10 cellular contexts compared by ENCODE assay signal in the genomic region with DNA sequence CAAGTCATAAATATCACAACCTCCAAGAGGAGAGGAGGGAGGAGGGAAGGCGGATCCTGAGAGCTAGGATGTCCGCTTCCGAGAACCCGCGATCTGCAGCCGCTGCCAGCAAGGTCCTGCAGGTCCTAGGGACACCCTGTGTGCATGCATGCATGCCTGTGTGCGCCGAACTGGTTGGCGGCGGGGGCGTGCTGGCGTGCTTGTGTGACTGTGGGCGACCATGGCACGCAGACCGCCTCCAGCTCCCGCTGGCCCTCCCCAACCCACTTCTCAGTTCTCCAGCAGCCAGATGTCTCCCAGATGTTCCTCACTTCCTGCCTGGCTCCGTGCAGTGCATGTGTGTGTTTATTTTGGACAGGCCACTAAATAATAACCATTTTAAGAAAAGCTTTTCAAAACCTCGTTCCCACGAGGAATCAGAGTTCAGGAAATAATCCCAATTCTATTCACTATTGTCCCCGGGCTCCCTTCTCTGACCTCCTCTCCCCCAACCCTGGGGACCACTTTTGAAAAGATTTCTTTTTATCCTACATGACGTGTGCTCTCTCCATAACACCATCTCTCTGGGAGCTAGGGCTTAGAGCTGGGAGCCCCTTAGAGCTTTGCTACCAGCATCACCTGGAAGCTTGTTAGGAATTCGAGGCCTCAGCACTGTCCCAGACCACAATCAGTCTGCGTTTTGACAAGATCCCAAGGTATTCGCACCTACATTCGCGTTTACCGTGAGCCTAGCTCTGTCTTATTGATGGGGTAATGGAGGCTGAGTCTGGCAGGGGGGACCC. TPM values are rescaled to one million over a fixed set of nuclear protein-coding genes. Genes with fewer than 3 reads are reported as not detected.
DNase-seq lines count a peak whose midpoint lies in the region; ATAC-seq and TF ChIP-seq lines count a peak whose summit lies in the region.
"Had no signal": no experiment of that assay in that cellular context is flagged by ENCODE, and none has a peak within 500 bp of the region (broad histone marks: within the 10 kb centered on the region; RNA-seq: fewer than 3 reads in every experiment).

No MANE protein-coding gene starts in this region.

- H3K36me3 ChIP-seq in gastroesophageal sphincter (no peaks in the 10 kb centered on the region), gastrocnemius medialis (no peaks in the 10 kb centered on the region)

- no peaks in the 10 kb centered on the region for H3K9me3 ChIP-seq in gastroesophageal sphincter
- no peaks in the 10 kb centered on the region for H3K9me3 ChIP-seq in gastrocnemius medialis

- TF ChIP-seq CTCF in gastroesophageal sphincter (IDR thresholded peaks at IDR 0.05) = no peak
- TF ChIP-seq CTCF in gastrocnemius medialis (IDR thresholded peaks at IDR 0.05 in 4 of 5, conservative IDR thresholded peaks at IDR 0.05 in 1 of 5) = no peak

- H3K27ac ChIP-seq in gastroesophageal sphincter = peak overlapping the region in 2 of 4 donors; percentile 26 to 31
- peak overlapping the region in 3 of 4 donors; percentile 10 to 34 (median 14) for H3K27ac ChIP-seq in gastrocnemius medialis

- TF ChIP-seq POLR2A in gastroesophageal sphincter (IDR thresholded peaks at IDR 0.05) (no peak), gastrocnemius medialis (IDR thresholded peaks at IDR 0.05) (no peak)

- DNase-seq in ELR (ENCODE audit: low read depth) = peak; percentile 34
- DNase-seq in UCSD-AML1 (lab: John Stamatoyannopoulos, UW; ENCODE audit: unreplicated experiment) = peak; percentile 61
- DNase-seq in gastrocnemius medialis = peak in 1 of 2 donors; percentile 37
- DNase-seq in activated T-cell treated with anti-CD3 and anti-CD28 coated beads, Interleukin-2, amount 50 U/mL, for 24 hours = no peak
- no peak for DNase-seq in stimulated activated naive CD4-positive, alpha-beta T cell treated with Interleukin-2 at 50 U/mL for 16 hours (lab: John Stamatoyannopoulos, UW)
- no peak for DNase-seq in cerebellar cortex (ENCODE audit: low spot score)
- no peak for DNase-seq in SHP77 (lab: John Stamatoyannopoulos, UW)

- no peak overlapping the region for H3K27ac Mint-ChIP-seq in activated T-cell treated with anti-CD3 and anti-CD28 coated beads, Interleukin-2, amount 50 U/mL, for 24 hours
- H3K27ac Mint-ChIP-seq: activated naive CD8-positive, alpha-beta T cell had no signal

- H3K27me3 ChIP-seq in gastroesophageal sphincter (no peaks in the 10 kb centered on the region), gastrocnemius medialis (no peaks in the 10 kb centered on the region)

- H3K9me3 Mint-ChIP-seq in activated T-cell treated with anti-CD3 and anti-CD28 coated beads, Interleukin-2, amount 50 U/mL, for 24 hours = no peaks in the 10 kb centered on the region
- H3K9me3 Mint-ChIP-seq: neural crest cell had no signal

- in situ Hi-C loops in gastrocnemius medialis (cut with MboI; ENCODE audit: low sequenced_read_pairs in 4 of 4) = no loop called here

- 26 to 56% methylated on average over 13 to 24 of the region's 27 CpGs for WGBS in gastroesophageal sphincter (ENCODE audit: low coverage in 1 of 2), 2 donors

- ATAC-seq in gastroesophageal sphincter (peak; percentile 71), gastrocnemius medialis (peak; percentile 53)

- no peaks in the 10 kb centered on the region for H3K36me3 Mint-ChIP-seq in activated T-cell treated with anti-CD3 and anti-CD28 coated beads, Interleukin-2, amount 50 U/mL, for 24 hours (ENCODE audit: low read depth)
- H3K36me3 Mint-ChIP-seq: activated naive CD8-positive, alpha-beta T cell had no signal

- no peak for TF ChIP-seq EP300 in gastroesophageal sphincter (IDR thresholded peaks at IDR 0.05)

- H3K27me3 Mint-ChIP-seq in activated T-cell treated with anti-CD3 and anti-CD28 coated beads, Interleukin-2, amount 50 U/mL, for 24 hours = peaks cover 17% of the 10 kb centered on the region

- intact Hi-C loops in gastrocnemius medialis (cut with DNase I; ENCODE audit: low total_unique reads) = no loop called here

- H3K4me1 Mint-ChIP-seq in activated T-cell treated with anti-CD3 and anti-CD28 coated beads, Interleukin-2, amount 50 U/mL, for 24 hours (ENCODE audit: low read depth) = no peaks in the 10 kb centered on the region

- H3K4me1 ChIP-seq in gastroesophageal sphincter (peaks cover 0 to 49% (median 25%) of the 10 kb centered on the region in 3 donors), gastrocnemius medialis (peaks cover 26 to 48% of the 10 kb centered on the region in 2 donors)

- H3K4me3 Mint-ChIP-seq in activated T-cell treated with anti-CD3 and anti-CD28 coated beads, Interleukin-2, amount 50 U/mL, for 24 hours = no peak overlapping the region
- H3K4me3 Mint-ChIP-seq: activated naive CD8-positive, alpha-beta T cell; neural crest cell had no signal

- H3K4me3 ChIP-seq in gastroesophageal sphincter (peak overlapping the region in 1 of 2 donors; percentile 24), gastrocnemius medialis (peak overlapping the region in 1 of 4 donors; percentile 25)

RNA-seq across cellular contexts. Expression of a gene that starts 32.5 kb away (rescaled TPM):
- total RNA-seq in gastroesophageal sphincter (1 to 10 TPM; 2.2 to 3.7 (median 3.2) TPM), gastrocnemius medialis (1 to 10 TPM in 2 of 4 donors, under 1 TPM in 2; 0.65 to 1.2 (median 0.90) TPM)

Comparison
In these comparisons a context has a peak if more than half of its experiments do, and no peak if none do; other contexts are left out.
1. DNase-seq: peak in ELR (single experiment) and UCSD-AML1 (single experiment); none in activated T-cell treated with anti-CD3 and anti-CD28 coated beads, Interleukin-2, amount 50 U/mL, for 24 hours (single experiment), stimulated activated naive CD4-positive, alpha-beta T cell treated with Interleukin-2 at 50 U/mL for 16 hours (single experiment), cerebellar cortex (single experiment) and SHP77 (0 of 2).